In genomic region chr5:176611435-176611834, GRCh38 we compare ENCODE assay signal across 9 cellular contexts. TPM values are rescaled to one million over a fixed set of nuclear protein-coding genes. Genes with fewer than 3 reads are reported as not detected.
A peak's percentile ranks its signal among the peaks of the same experiment; 100 is the strongest.
DNase-seq lines count a peak whose midpoint lies in the region; ATAC-seq and TF ChIP-seq lines count a peak whose summit lies in the region.
"Had no signal": no experiment of that assay in that cellular context is flagged by ENCODE, and none has a peak within 500 bp of the region (broad histone marks: within the 10 kb centered on the region; RNA-seq: fewer than 3 reads in every experiment).

No MANE protein-coding gene starts in this region.

- H3K9me3 Mint-ChIP-seq in activated CD4-positive, alpha-beta T cell treated with anti-CD3 and anti-CD28 coated beads for 36 hours (ENCODE audit: low read depth): no peaks in the 10 kb centered on the region
- no peaks in the 10 kb centered on the region for H3K9me3 Mint-ChIP-seq in T-cell

- peak; percentile 79 for DNase-seq in activated CD4-positive, alpha-beta T cell treated with anti-CD3 and anti-CD28 coated beads for 36 hours
- no peak for DNase-seq in activated CD4-positive, alpha-beta T cell treated with anti-CD3 and anti-CD28 coated beads for 1 hour
- peak in 28 of 34 experiments; percentile 13 to 61 (median 39) for DNase-seq in T-cell
- peak; percentile 52 for DNase-seq in cerebellar cortex (ENCODE audit: low spot score)
- DNase-seq in lower lobe of right lung: peak; percentile 70
- DNase-seq in tibial nerve (ENCODE audit: low spot score in 2 of 2): peak; percentile 38 to 68
- no peak for DNase-seq in NCI-H748 (lab: John Stamatoyannopoulos, UW; ENCODE audit: unreplicated experiment)
- no peak for DNase-seq in NCI-H774 (lab: John Stamatoyannopoulos, UW)

- H3K9me3 ChIP-seq in lower lobe of right lung (no peaks in the 10 kb centered on the region), tibial nerve (no peaks in the 10 kb centered on the region)

- 9 to 14% methylated on average over 10 of the region's 10 CpGs for WGBS in tibial nerve, 2 donors

- no peak for ATAC-seq in activated CD4-positive, alpha-beta T cell treated with anti-CD3 and anti-CD28 coated beads for 36 hours
- ATAC-seq in T-cell (replicated peaks in 1 of 4) (no peak), lower lobe of right lung (no peak)

- H3K4me3 Mint-ChIP-seq in activated CD4-positive, alpha-beta T cell treated with anti-CD3 and anti-CD28 coated beads for 36 hours: no peak overlapping the region
- H3K4me3 Mint-ChIP-seq in T-cell: peak overlapping the region; percentile 22 to 32 (median 31)

- peaks cover 10% of the 10 kb centered on the region for H3K4me1 Mint-ChIP-seq in activated CD4-positive, alpha-beta T cell treated with anti-CD3 and anti-CD28 coated beads for 36 hours
- H3K4me1 Mint-ChIP-seq in T-cell: peaks cover 8 to 12% (median 11%) of the 10 kb centered on the region in 3 donors

- TF ChIP-seq CTCF in lower lobe of right lung (IDR thresholded peaks at IDR 0.05): no peak
- no peak for TF ChIP-seq CTCF in tibial nerve (IDR thresholded peaks at IDR 0.05)

- TF ChIP-seq POLR2A in tibial nerve (IDR thresholded peaks at IDR 0.05): no peak

- peaks cover 31% of the 10 kb centered on the region for H3K27me3 Mint-ChIP-seq in activated CD4-positive, alpha-beta T cell treated with anti-CD3 and anti-CD28 coated beads for 36 hours
- peaks cover 35 to 38% of the 10 kb centered on the region in 2 donors for H3K27me3 Mint-ChIP-seq in T-cell

- H3K27ac ChIP-seq in lower lobe of right lung (no peak overlapping the region), tibial nerve (no peak overlapping the region)
- H3K27ac ChIP-seq: C4-2B had no signal

- H3K36me3 ChIP-seq in lower lobe of right lung (no peaks in the 10 kb centered on the region), tibial nerve (no peaks in the 10 kb centered on the region)

- no peak overlapping the region for H3K27ac Mint-ChIP-seq in activated CD4-positive, alpha-beta T cell treated with anti-CD3 and anti-CD28 coated beads for 36 hours
- H3K27ac Mint-ChIP-seq in T-cell: peak overlapping the region; percentile 44 to 63

- H3K27me3 ChIP-seq in lower lobe of right lung (ENCODE audit: low read depth): peaks cover 17% of the 10 kb centered on the region
- peaks cover 0 to 66% of the 10 kb centered on the region in 2 donors for H3K27me3 ChIP-seq in tibial nerve

- no peak for TF ChIP-seq EP300 in tibial nerve (IDR thresholded peaks at IDR 0.05)

- POLR2A ChIA-PET in activated CD4-positive, alpha-beta T cell treated with anti-CD3 and anti-CD28 coated beads for 36 hours (lab: Charles Lee): interaction anchor here (0.6 kb wide), 1 partner anchor 56 kb away, joined by 4 read pairs; no protein-coding TSS in a partner anchor
- POLR2A ChIA-PET in T-cell (lab: Charles Lee): interaction anchor here (0.6 to 0.7 kb wide), 2 partner anchors 135 to 193 kb away, joined by 3 read pairs; no protein-coding TSS in a partner anchor

- peaks cover 12% of the 10 kb centered on the region for H3K4me1 ChIP-seq in lower lobe of right lung
- peaks cover 0 to 20% (median 4%) of the 10 kb centered on the region in 4 donors for H3K4me1 ChIP-seq in tibial nerve

- no peaks in the 10 kb centered on the region for H3K36me3 Mint-ChIP-seq in activated CD4-positive, alpha-beta T cell treated with anti-CD3 and anti-CD28 coated beads for 36 hours (ENCODE audit: low read depth)
- H3K36me3 Mint-ChIP-seq in T-cell: no peaks in the 10 kb centered on the region

- CTCF ChIA-PET in activated CD4-positive, alpha-beta T cell treated with anti-CD3 and anti-CD28 coated beads for 36 hours (lab: Charles Lee): interaction anchor here (0.6 kb wide), 1 partner anchor 49 kb away, joined by 3 read pairs; no protein-coding TSS in a partner anchor
- CTCF ChIA-PET in T-cell (lab: Charles Lee): no interaction called here

- intact Hi-C loops in activated CD4-positive, alpha-beta T cell treated with anti-CD3 and anti-CD28 coated beads for 36 hours (cut with DNase I, micrococcal nuclease): loop anchor here (2.0 kb wide), 3 partner anchors 35 to 815 kb away; partner anchors contain the start of gene TSPAN17 (in 1 of the 2)
- intact Hi-C loops in lower lobe of right lung (cut with DNase I): no loop called here

- H3K4me3 ChIP-seq in lower lobe of right lung (no peak overlapping the region), tibial nerve (no peak overlapping the region)

RNA-seq across cellular contexts. Expression of gene GPRIN1, which starts 1.5 kb away (rescaled TPM):
- total RNA-seq in activated CD4-positive, alpha-beta T cell treated with anti-CD3 and anti-CD28 coated beads for 36 hours: 1 to 10 TPM; 3.8 to 4.1 TPM
- total RNA-seq in T-cell (1 to 10 TPM in 1 of 5 donors, under 1 TPM in 4; 0.33 to 1.2 (median 0.64) TPM), lower lobe of right lung (1.4 TPM), tibial nerve (under 1 TPM in 2 of 4 donors, not detected in 2; 0.22 to 0.90 TPM)

RNA-seq across cellular contexts. Expression of gene SNCB, which starts 18.9 kb away (rescaled TPM):
- total RNA-seq in activated CD4-positive, alpha-beta T cell treated with anti-CD3 and anti-CD28 coated beads for 36 hours: under 1 TPM; 0.46 to 0.55 TPM
- not detected for total RNA-seq in T-cell
- total RNA-seq in lower lobe of right lung: not detected
- not detected for total RNA-seq in tibial nerve

RNA-seq across cellular contexts. Expression of gene EIF4E1B, which starts 19.0 kb away (rescaled TPM):
- not detected for total RNA-seq in activated CD4-positive, alpha-beta T cell treated with anti-CD3 and anti-CD28 coated beads for 36 hours
- total RNA-seq in T-cell: not detected
- total RNA-seq in lower lobe of right lung: not detected
- total RNA-seq in tibial nerve: not detected

RNA-seq across cellular contexts. Expression of gene TSPAN17, which starts 35.8 kb away (rescaled TPM):
- total RNA-seq in activated CD4-positive, alpha-beta T cell treated with anti-CD3 and anti-CD28 coated beads for 36 hours: 10 to 100 TPM; 19.4 to 25.2 TPM
- total RNA-seq in T-cell (10 to 100 TPM; 20.2 to 39.3 (median 30.0) TPM), lower lobe of right lung (32.3 TPM), tibial nerve (10 to 100 TPM; 11.0 to 25.8 (median 14.3) TPM)

Comparison
In these comparisons a context has a peak if more than half of its experiments do, and no peak if none do; other contexts are left out.
1. DNase-seq: peak in activated CD4-positive, alpha-beta T cell treated with anti-CD3 and anti-CD28 coated beads for 36 hours (single experiment), T-cell (28 of 34), cerebellar cortex (single experiment), lower lobe of right lung (single experiment) and tibial nerve (2 of 2); none in activated CD4-positive, alpha-beta T cell treated with anti-CD3 and anti-CD28 coated beads for 1 hour (single experiment), NCI-H748 (single experiment) and NCI-H774 (single experiment).